8 cellular contexts compared by ENCODE assay signal in genomic region chrX:129540725-129541184, GRCh38. TPM values are rescaled to one million over a fixed set of nuclear protein-coding genes. Genes with fewer than 3 reads are reported as not detected.
A peak's percentile ranks its signal among the peaks of the same experiment; 100 is the strongest.
DNase-seq lines count a peak whose midpoint lies in the region; ATAC-seq and TF ChIP-seq lines count a peak whose summit lies in the region.

No MANE protein-coding gene starts in this region.

- no peak overlapping the region for H3K9ac ChIP-seq in muscle layer of colon (ENCODE audit: low read length)

- POLR2A ChIA-PET in Panc1 (lab: Charles Lee), result no interaction called here

- no TSS peak for BruUV-seq in Panc1 (replicated peaks; lab: Mats Ljungman, UMichigan)

- H3K4me3 ChIP-seq in Panc1 (ENCODE audit: low read depth in 2 of 2, low read length in 2 of 2) (peak overlapping the region; percentile 71 to 84), ectodermal cell (ENCODE audit: insufficient read depth, low read depth, low read length) (peak overlapping the region; percentile 49), muscle layer of colon (ENCODE audit: low read depth in 1 of 2, low read length in 2 of 2) (peak overlapping the region; percentile 23 to 64)

- intact Hi-C loops in Panc1 (cut with micrococcal nuclease; ENCODE audit: unreplicated experiment), result no loop called here

- CTCF ChIA-PET in Panc1 (lab: Charles Lee), result no interaction called here

- TF ChIP-seq CTCF in GM13976 (IDR thresholded peaks at IDR 0.05; ENCODE audit: borderline replicate concordance, control extremely low read depth, extremely low read depth, insufficient read depth, missing control alignments) (no peak), Panc1 (IDR thresholded peaks at IDR 0.05) (no peak)

- peak overlapping the region; percentile 85 for H3K27ac ChIP-seq in Panc1 (ENCODE audit: low read length)
- no peak overlapping the region for H3K27ac ChIP-seq in ectodermal cell (ENCODE audit: insufficient read depth, low read depth, low read length, poor library complexity, severe bottlenecking)
- H3K27ac ChIP-seq in muscle layer of colon (ENCODE audit: low read depth, low read length), result no peak overlapping the region

- no peaks in the 10 kb centered on the region for H3K27me3 ChIP-seq in Panc1 (ENCODE audit: control insufficient read depth, insufficient read depth, low read length)
- H3K27me3 ChIP-seq in ectodermal cell (ENCODE audit: control insufficient read depth, insufficient read depth, low read length, poor library complexity, severe bottlenecking), result no peaks in the 10 kb centered on the region
- H3K27me3 ChIP-seq in muscle layer of colon (ENCODE audit: control insufficient read depth in 1 of 2, insufficient read depth in 2 of 2, low read length in 2 of 2), result no peaks in the 10 kb centered on the region

- in situ Hi-C loops in GM13976 (cut with MboI; ENCODE audit: low sequenced_read_pairs, unreplicated experiment) (no loop called here), Panc1 (cut with HindIII; ENCODE audit: low pct_unique_long_range_greater_than_20kb, low sequenced_read_pairs) (no loop called here)

- H3K9me3 ChIP-seq in Panc1 (ENCODE audit: control insufficient read depth, insufficient read depth, low read depth, low read length), result no peaks in the 10 kb centered on the region
- H3K9me3 ChIP-seq in ectodermal cell (ENCODE audit: control insufficient read depth, low read length), result no peaks in the 10 kb centered on the region
- no peaks in the 10 kb centered on the region for H3K9me3 ChIP-seq in muscle layer of colon (ENCODE audit: low read length)

- peak; percentile 26 for ATAC-seq in HG02870 (IDR thresholded peaks at IDR 0.05; ENCODE audit: unreplicated experiment)
- ATAC-seq in Panc1, result peak; percentile 68
- ATAC-seq in GM21528 (IDR thresholded peaks at IDR 0.05; ENCODE audit: low FRiP score, unreplicated experiment), result no peak

- H3K36me3 ChIP-seq in Panc1 (ENCODE audit: control insufficient read depth, insufficient read depth, low read length) (no peaks in the 10 kb centered on the region), ectodermal cell (ENCODE audit: control insufficient read depth, insufficient read depth, low read length) (no peaks in the 10 kb centered on the region), muscle layer of colon (ENCODE audit: insufficient read depth, low read length) (no peaks in the 10 kb centered on the region)

- 5% methylated on average over 13 to 14 of the region's 14 CpGs for WGBS in ectodermal cell, 2 experiments

- DNase-seq in GM13976 (ENCODE audit: low spot score), result peak; percentile 26
- no peak for DNase-seq in Panc1 (ENCODE audit: low read depth, low spot score)
- DNase-seq in activated CD4-positive, CD25-positive, alpha-beta regulatory T cell treated with anti-CD3 and anti-CD28 coated beads, Interleukin-2, amount 50 U/mL, for 72 hours, result no peak
- no peak for DNase-seq in AG08395 (ENCODE audit: low spot score)

- H3K4me1 ChIP-seq in Panc1 (ENCODE audit: control insufficient read depth, insufficient read depth, low read length) (peaks cover 15% of the 10 kb centered on the region), ectodermal cell (ENCODE audit: control insufficient read depth, insufficient read depth, low read length) (no peaks in the 10 kb centered on the region), muscle layer of colon (ENCODE audit: insufficient read depth, low read length) (no peaks in the 10 kb centered on the region)

RNA-seq across cellular contexts. Expression of gene OCRL, which starts 0.7 kb away (rescaled TPM):
- 53.7 TPM for total RNA-seq in Panc1 (2021; ENCODE audit: unreplicated experiment)
- 29.4 TPM for polyA plus RNA-seq in Panc1 (2012; ENCODE audit: insufficient read length)
- polyA plus RNA-seq in ectodermal cell (2013, experiment 1 of 4), result 28.6 TPM
- 29.4 TPM for polyA plus RNA-seq in ectodermal cell (2013, experiment 2 of 4)
- 21.1 TPM for polyA plus RNA-seq in ectodermal cell (2013, experiment 3 of 4)
- polyA plus RNA-seq in ectodermal cell (2013, experiment 4 of 4), result 22.2 TPM

RNA-seq across cellular contexts. Expression of gene SMARCA1, which starts 17.5 kb away (rescaled TPM):
- total RNA-seq in Panc1 (2021; ENCODE audit: unreplicated experiment), result 130 TPM
- polyA plus RNA-seq in Panc1 (2012; ENCODE audit: insufficient read length), result 75.1 TPM
- polyA plus RNA-seq in ectodermal cell (2013, experiment 1 of 4), result 103 TPM
- polyA plus RNA-seq in ectodermal cell (2013, experiment 2 of 4), result 110 TPM
- 84.9 TPM for polyA plus RNA-seq in ectodermal cell (2013, experiment 3 of 4)
- polyA plus RNA-seq in ectodermal cell (2013, experiment 4 of 4), result 95.2 TPM
